1 cellular context compared by ENCODE assay signal in genomic region chr14:49692895-49693737, GRCh38.
TF ChIP-seq lines count a peak whose summit lies in the region.

A gene with protein sequence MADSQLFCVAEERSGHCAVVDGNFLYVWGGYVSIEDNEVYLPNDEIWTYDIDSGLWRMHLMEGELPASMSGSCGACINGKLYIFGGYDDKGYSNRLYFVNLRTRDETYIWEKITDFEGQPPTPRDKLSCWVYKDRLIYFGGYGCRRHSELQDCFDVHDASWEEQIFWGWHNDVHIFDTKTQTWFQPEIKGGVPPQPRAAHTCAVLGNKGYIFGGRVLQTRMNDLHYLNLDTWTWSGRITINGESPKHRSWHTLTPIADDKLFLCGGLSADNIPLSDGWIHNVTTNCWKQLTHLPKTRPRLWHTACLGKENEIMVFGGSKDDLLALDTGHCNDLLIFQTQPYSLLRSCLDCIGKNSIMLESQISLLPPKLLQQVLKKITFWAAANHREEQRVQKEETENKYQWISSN (plus strand): TSS chr14:49693120. CDS start chr14:49693195, 75 bp downstream.

TF ChIP-seq in H1, 55 proteins besides CTCF, POLR2A, EP300 and RAD21 (continued from another document):
- no peak for TF ChIP-seq SIX5 (IDR thresholded peaks at IDR 0.05; ENCODE audit: low read depth, low read length)
- TF ChIP-seq MAFK (IDR thresholded peaks at IDR 0.05; ENCODE audit: low read depth, low read length) = no peak
- TF ChIP-seq TBP (IDR thresholded peaks at IDR 0.05; ENCODE audit: low read depth, low read length) = no peak; the same call in none of the 2 replicates
- TF ChIP-seq, protein P1, sequence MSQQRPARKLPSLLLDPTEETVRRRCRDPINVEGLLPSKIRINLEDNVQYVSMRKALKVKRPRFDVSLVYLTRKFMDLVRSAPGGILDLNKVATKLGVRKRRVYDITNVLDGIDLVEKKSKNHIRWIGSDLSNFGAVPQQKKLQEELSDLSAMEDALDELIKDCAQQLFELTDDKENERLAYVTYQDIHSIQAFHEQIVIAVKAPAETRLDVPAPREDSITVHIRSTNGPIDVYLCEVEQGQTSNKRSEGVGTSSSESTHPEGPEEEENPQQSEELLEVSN (IDR thresholded peaks at IDR 0.05) = peak; percentile 37; the same call in 1 of the 2 replicates
- TF ChIP-seq RFX5 (IDR thresholded peaks at IDR 0.05; ENCODE audit: borderline replicate concordance, low read depth, low read length) = no peak
- TF ChIP-seq KDM5A (IDR thresholded peaks at IDR 0.05; ENCODE audit: low read length) = no peak
- TF ChIP-seq NRF1 (IDR thresholded peaks at IDR 0.05; ENCODE audit: low read depth, low read length) = no peak
- TF ChIP-seq SAP30 (IDR thresholded peaks at IDR 0.05; ENCODE audit: insufficient read depth, insufficient replicate concordance, low read length) = no peak
- peak; percentile 45; the same call in 1 of the 2 replicates for TF ChIP-seq BACH1 (IDR thresholded peaks at IDR 0.05; ENCODE audit: low read length)
- TF ChIP-seq SP4 (IDR thresholded peaks at IDR 0.05; ENCODE audit: low read length) = no peak
- no peak for TF ChIP-seq CHD1 (IDR thresholded peaks at IDR 0.05; ENCODE audit: low read depth, low read length)
- no peak for TF ChIP-seq CBX5 (IDR thresholded peaks at IDR 0.05; ENCODE audit: low read depth, low read length)
- peak; percentile 10; the same call in 1 of the 2 replicates for TF ChIP-seq MAX (IDR thresholded peaks at IDR 0.05)
- TF ChIP-seq BCL11A (IDR thresholded peaks at IDR 0.05; ENCODE audit: low read depth in 2 of 2, low read length in 2 of 2) = no peak
- TF ChIP-seq SIRT6 (IDR thresholded peaks at IDR 0.05; ENCODE audit: low read length) = no peak
- no peak for TF ChIP-seq ZNF274 (IDR thresholded peaks at IDR 0.05; ENCODE audit: borderline replicate concordance, extremely low read depth, low read length)
- TF ChIP-seq TEAD4 (IDR thresholded peaks at IDR 0.05; ENCODE audit: low read depth, low read length) = no peak; the same call in 1 of the 2 replicates
- TF ChIP-seq CEBPB (IDR thresholded peaks at IDR 0.05; ENCODE audit: low read depth, low read length) = no peak
- TF ChIP-seq JUND (IDR thresholded peaks at IDR 0.05; ENCODE audit: low read length) = no peak
- peak; percentile 84 for TF ChIP-seq KDM4A (IDR thresholded peaks at IDR 0.05; ENCODE audit: low read depth, low read length, severe bottlenecking)
- TF ChIP-seq ASH2L (IDR thresholded peaks at IDR 0.05; ENCODE audit: low read length) = peak; percentile 93
- no peak for TF ChIP-seq GTF2F1 (IDR thresholded peaks at IDR 0.05; ENCODE audit: borderline replicate concordance, low read depth, low read length)
- no peak for TF ChIP-seq JUN (IDR thresholded peaks at IDR 0.05; ENCODE audit: low read depth, low read length)
- TF ChIP-seq RBBP5 (IDR thresholded peaks at IDR 0.05; ENCODE audit: borderline replicate concordance, low read depth, low read length) = 0 out of 2 replicates have a peak, but pooled peaks have one; percentile 78
- TF ChIP-seq KDM1A (IDR thresholded peaks at IDR 0.05; ENCODE audit: borderline replicate concordance, low read length) = no peak
- TF ChIP-seq SIN3A (conservative IDR thresholded peaks at IDR 0.05 in 1 of 2, IDR thresholded peaks at IDR 0.05 in 1 of 2; ENCODE audit: low read depth in 1 of 2, low read length in 2 of 2) = no peak
- no peak for TF ChIP-seq RXRA (IDR thresholded peaks at IDR 0.05; ENCODE audit: insufficient read depth, low read depth, low read length)
- 0 out of 4 replicates have a peak, but pooled peaks have one; percentile 34 to 53 for TF ChIP-seq HDAC2 (IDR thresholded peaks at IDR 0.05; ENCODE audit: borderline replicate concordance in 1 of 2, low read depth in 2 of 2, low read length in 2 of 2)
- TF ChIP-seq SUZ12 (IDR thresholded peaks at IDR 0.05; ENCODE audit: low read length) = peak; percentile 69; the same call in 1 of the 2 replicates
- 0 out of 2 replicates have a peak, but pooled peaks have one; percentile 62 for TF ChIP-seq POLR2AphosphoS5 (IDR thresholded peaks at IDR 0.05; ENCODE audit: low read depth, low read length)
- TF ChIP-seq BRCA1 (IDR thresholded peaks at IDR 0.05; ENCODE audit: low read depth, low read length) = no peak
- TF ChIP-seq FOSL1 (IDR thresholded peaks at IDR 0.05; ENCODE audit: insufficient read depth, low read depth, low read length) = no peak
- TF ChIP-seq HDAC6 (IDR thresholded peaks at IDR 0.05; ENCODE audit: low read depth, low read length) = no peak
- no peak for TF ChIP-seq CREB1 (IDR thresholded peaks at IDR 0.05)
- no peak; the same call in 1 of the 2 replicates for TF ChIP-seq EGR1 (IDR thresholded peaks at IDR 0.05; ENCODE audit: borderline replicate concordance, low read depth, low read length)
- TF ChIP-seq TCF12 (IDR thresholded peaks at IDR 0.05; ENCODE audit: low read depth, low read length) = no peak
- peak; percentile 63; the same call in 1 of the 2 replicates for TF ChIP-seq YY1 (IDR thresholded peaks at IDR 0.05; ENCODE audit: low read depth, low read length)
- TF ChIP-seq TAF1 (IDR thresholded peaks at IDR 0.05; ENCODE audit: low read depth, low read length) = peak; percentile 65
- TF ChIP-seq GABPA (IDR thresholded peaks at IDR 0.05; ENCODE audit: borderline replicate concordance, insufficient read depth, low read length) = no peak
- TF ChIP-seq PHF8 (conservative IDR thresholded peaks at IDR 0.05; ENCODE audit: low read depth, low read length) = peak; percentile 77
- no peak; the same call in 1 of the 2 replicates for TF ChIP-seq ATF2 (IDR thresholded peaks at IDR 0.05; ENCODE audit: low read length)
- TF ChIP-seq CHD7 (IDR thresholded peaks at IDR 0.05; ENCODE audit: insufficient replicate concordance, low read length) = no peak
- TF ChIP-seq TAF7 (optimal IDR thresholded peaks at IDR 0.05; ENCODE audit: borderline replicate concordance, low read depth, low read length) = no peak
- TF ChIP-seq RNF2 (IDR thresholded peaks at IDR 0.05; ENCODE audit: borderline replicate concordance, low read depth, low read length, missing control alignments, poor library complexity, severe bottlenecking) = peak; percentile 60
- TF ChIP-seq, protein P2, sequence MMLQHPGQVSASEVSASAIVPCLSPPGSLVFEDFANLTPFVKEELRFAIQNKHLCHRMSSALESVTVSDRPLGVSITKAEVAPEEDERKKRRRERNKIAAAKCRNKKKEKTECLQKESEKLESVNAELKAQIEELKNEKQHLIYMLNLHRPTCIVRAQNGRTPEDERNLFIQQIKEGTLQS (IDR thresholded peaks at IDR 0.05; ENCODE audit: insufficient read depth, low read depth, low read length) = no peak
- no peak for TF ChIP-seq NANOG (IDR thresholded peaks at IDR 0.05; ENCODE audit: insufficient read depth, low read depth, low read length, poor library complexity, severe bottlenecking)
